In genomic region chr20:17936791-17937687, GRCh38 we compare ENCODE assay signal across 10 cellular contexts. TPM values are rescaled to one million over a fixed set of nuclear protein-coding genes. Genes with fewer than 3 reads are reported as not detected.
DNase-seq lines count a peak whose midpoint lies in the region; ATAC-seq and TF ChIP-seq lines count a peak whose summit lies in the region.
"Had no signal": no experiment of that assay in that cellular context is flagged by ENCODE, and none has a peak within 500 bp of the region (broad histone marks: within the 10 kb centered on the region; RNA-seq: fewer than 3 reads in every experiment).

No MANE protein-coding gene starts in this region.

- intact Hi-C loops in heart left ventricle (cut with DNase I): loop anchor here in 2 of 10 donors (5.0 kb wide), 2 partner anchors 95 to 255 kb away; partner anchors contain the start of gene RRBP1 (in 1 of the 2)
- intact Hi-C loops in ovary (cut with DNase I): loop anchor here in 1 of 4 donors (5.0 kb wide), 1 partner anchor 40 kb away; no protein-coding TSS in a partner anchor

- H3K4me1 Mint-ChIP-seq in WTC11: peaks cover 72% of the 10 kb centered on the region

- TF ChIP-seq POLR2A in heart left ventricle (IDR thresholded peaks at IDR 0.05): no peak
- TF ChIP-seq POLR2A in ovary (IDR thresholded peaks at IDR 0.05): no peak

- H2AFZ ChIP-seq in ACC112 (ENCODE audit: low read length, unreplicated experiment): no peak overlapping the region

- H3K27me3 Mint-ChIP-seq in WTC11 (ENCODE audit: low read depth): peaks cover 7% of the 10 kb centered on the region

- H3K27ac Mint-ChIP-seq in WTC11: peak overlapping the region; percentile 86

- TF ChIP-seq CTCF in WTC11 (IDR thresholded peaks at IDR 0.05) (no peak), heart left ventricle (IDR thresholded peaks at IDR 0.05) (no peak), ovary (IDR thresholded peaks at IDR 0.05) (no peak)

- H3K9me3 ChIP-seq in heart left ventricle (no peaks in the 10 kb centered on the region), ovary (no peaks in the 10 kb centered on the region)

- 35 to 53% (median 46%) methylated on average over 16 of the region's 16 CpGs for WGBS in heart left ventricle, 4 donors
- WGBS in ovary, 3 donors: 0 to 9% (median 4%) methylated on average over 16 of the region's 16 CpGs

- H3K36me3 Mint-ChIP-seq in WTC11: peaks cover 12% of the 10 kb centered on the region

- H3K4me3 ChIP-seq in ACC112 (ENCODE audit: low read depth, low read length) (peak overlapping the region; percentile 26; the same call in 1 of the 2 replicates), heart left ventricle (no peak overlapping the region), ovary (no peak overlapping the region)

- H3K36me3 ChIP-seq in ACC112 (ENCODE audit: insufficient read depth, low read length): no peaks in the 10 kb centered on the region
- peaks cover 0 to 19% (median 17%) of the 10 kb centered on the region in 9 donors for H3K36me3 ChIP-seq in heart left ventricle
- H3K36me3 ChIP-seq in ovary: no peaks in the 10 kb centered on the region

- H3K4me3 Mint-ChIP-seq in WTC11: no peak overlapping the region

- no peak overlapping the region for H3K27ac ChIP-seq in ACC112 (ENCODE audit: low read depth, low read length)
- peak overlapping the region in 11 of 12 donors; percentile 14 to 74 (median 38) for H3K27ac ChIP-seq in heart left ventricle
- peak overlapping the region; percentile 15 to 50 for H3K27ac ChIP-seq in ovary

- H3K27me3 ChIP-seq in ACC112 (ENCODE audit: insufficient read depth, low read length) (no peaks in the 10 kb centered on the region), heart left ventricle (no peaks in the 10 kb centered on the region), ovary (no peaks in the 10 kb centered on the region)

- POLR2A ChIA-PET in WTC11 (lab: Charles Lee): interaction anchor here (1.3 kb wide), 1 partner anchor 255 kb away, joined by 4 read pairs; the partner anchor contains the start of gene RRBP1

- ATAC-seq in WTC11 (0 out of 2 replicates have a peak, but pooled peaks have one; percentile 1), heart left ventricle (peak; percentile 52 to 72 (median 66)), HG02763 (IDR thresholded peaks at IDR 0.05; ENCODE audit: unreplicated experiment) (no peak), HG03175 (IDR thresholded peaks at IDR 0.05; ENCODE audit: unreplicated experiment) (no peak)

- no peak for TF ChIP-seq EP300 in ovary (IDR thresholded peaks at IDR 0.05)

- H3K9me3 Mint-ChIP-seq in WTC11: peaks cover 4% of the 10 kb centered on the region

- no peaks in the 10 kb centered on the region for H3K79me2 ChIP-seq in ACC112 (ENCODE audit: control insufficient read depth, insufficient read depth, low read length, unreplicated experiment)

- DNase-seq in WTC11 (ENCODE audit: low spot score): no peak
- DNase-seq in heart left ventricle: peak in 4 of 5 donors; percentile 60 to 81 (median 71)
- peak; percentile 63 to 73 (median 69) for DNase-seq in ovary
- no peak for DNase-seq in kidney tubule cell (ENCODE audit: low spot score)
- no peak for DNase-seq in NCI-H82 treated with DMSO at 0.1 percent for 48 hours (lab: John Stamatoyannopoulos, UW; ENCODE audit: unreplicated experiment)
- DNase-seq: cerebellar nuclear complex, NCI-H1436 treated with DMSO at 0.1 percent for 48 hours had no signal

- H3K4me1 ChIP-seq in ACC112 (ENCODE audit: control insufficient read depth, insufficient read depth, low read length, unreplicated experiment) (peaks cover 18% of the 10 kb centered on the region), heart left ventricle (peaks cover 0 to 59% (median 24%) of the 10 kb centered on the region in 12 donors), ovary (ENCODE audit: insufficient read depth) (peaks cover 20% of the 10 kb centered on the region)

- CTCF ChIA-PET in WTC11 (lab: Charles Lee): interaction anchor here (0.8 to 5.4 kb wide), 10 partner anchors 8 to 432 kb away, joined by 3 to 51 read pairs (median 5); partner anchors contain the start of gene RRBP1

TF ChIP-seq in WTC11, 78 proteins besides CTCF, POLR2A, EP300 and RAD21:
- TF ChIP-seq ZNF263 (CRISPR knock-in tag; IDR thresholded peaks at IDR 0.05; ENCODE audit: low read depth) (no peak), KAT7 (CRISPR knock-in tag; IDR thresholded peaks at IDR 0.05; ENCODE audit: borderline replicate concordance) (no peak), FOXK1 (CRISPR knock-in tag; IDR thresholded peaks at IDR 0.05) (no peak), GABPB1 (CRISPR knock-in tag; IDR thresholded peaks at IDR 0.05) (no peak), TEAD4 (CRISPR knock-in tag; IDR thresholded peaks at IDR 0.05) (no peak), E2F5 (CRISPR knock-in tag; IDR thresholded peaks at IDR 0.05) (no peak), OVOL2 (CRISPR knock-in tag; IDR thresholded peaks at IDR 0.05; ENCODE audit: borderline replicate concordance) (no peak), CREM (CRISPR knock-in tag; IDR thresholded peaks at IDR 0.05) (no peak), ETV6 (CRISPR knock-in tag; IDR thresholded peaks at IDR 0.05) (no peak), CBFB (CRISPR knock-in tag; IDR thresholded peaks at IDR 0.05; ENCODE audit: low read depth) (no peak), ZNF121 (CRISPR knock-in tag; IDR thresholded peaks at IDR 0.05) (no peak), NR2C2 (CRISPR knock-in tag; IDR thresholded peaks at IDR 0.05) (no peak)
- TF ChIP-seq, protein P1, sequence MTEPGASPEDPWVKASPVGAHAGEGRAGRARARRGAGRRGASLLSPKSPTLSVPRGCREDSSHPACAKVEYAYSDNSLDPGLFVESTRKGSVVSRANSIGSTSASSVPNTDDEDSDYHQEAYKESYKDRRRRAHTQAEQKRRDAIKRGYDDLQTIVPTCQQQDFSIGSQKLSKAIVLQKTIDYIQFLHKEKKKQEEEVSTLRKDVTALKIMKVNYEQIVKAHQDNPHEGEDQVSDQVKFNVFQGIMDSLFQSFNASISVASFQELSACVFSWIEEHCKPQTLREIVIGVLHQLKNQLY (CRISPR knock-in tag; IDR thresholded peaks at IDR 0.05): no peak
- TF ChIP-seq, protein P2, sequence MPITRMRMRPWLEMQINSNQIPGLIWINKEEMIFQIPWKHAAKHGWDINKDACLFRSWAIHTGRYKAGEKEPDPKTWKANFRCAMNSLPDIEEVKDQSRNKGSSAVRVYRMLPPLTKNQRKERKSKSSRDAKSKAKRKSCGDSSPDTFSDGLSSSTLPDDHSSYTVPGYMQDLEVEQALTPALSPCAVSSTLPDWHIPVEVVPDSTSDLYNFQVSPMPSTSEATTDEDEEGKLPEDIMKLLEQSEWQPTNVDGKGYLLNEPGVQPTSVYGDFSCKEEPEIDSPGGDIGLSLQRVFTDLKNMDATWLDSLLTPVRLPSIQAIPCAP (CRISPR knock-in tag; IDR thresholded peaks at IDR 0.05): no peak
- TF ChIP-seq, protein P3, sequence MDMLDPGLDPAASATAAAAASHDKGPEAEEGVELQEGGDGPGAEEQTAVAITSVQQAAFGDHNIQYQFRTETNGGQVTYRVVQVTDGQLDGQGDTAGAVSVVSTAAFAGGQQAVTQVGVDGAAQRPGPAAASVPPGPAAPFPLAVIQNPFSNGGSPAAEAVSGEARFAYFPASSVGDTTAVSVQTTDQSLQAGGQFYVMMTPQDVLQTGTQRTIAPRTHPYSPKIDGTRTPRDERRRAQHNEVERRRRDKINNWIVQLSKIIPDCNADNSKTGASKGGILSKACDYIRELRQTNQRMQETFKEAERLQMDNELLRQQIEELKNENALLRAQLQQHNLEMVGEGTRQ (CRISPR knock-in tag; IDR thresholded peaks at IDR 0.05): no peak
TF ChIP-seq in WTC11: peak in this region for 0.

RNA-seq across cellular contexts. Expression of gene SNX5, which starts 31.6 kb away (rescaled TPM):
- total RNA-seq in WTC11 (2021): 172 to 192 TPM (median 173 TPM) in 3 replicates
- total RNA-seq in heart left ventricle: 10 to 100 TPM; 36.6 to 75.0 (median 45.9) TPM
- 10 to 100 TPM; 32.8 to 43.4 TPM for polyA plus RNA-seq in heart left ventricle
- 100 to 1,000 TPM in 4 of 7 donors, 10 to 100 TPM in 3; 74.2 to 138 (median 101) TPM for total RNA-seq in ovary
- 100 to 1,000 TPM in 1 of 2 donors, 10 to 100 TPM in 1; 74.0 to 143 TPM for polyA plus RNA-seq in ovary

RNA-seq across cellular contexts. Expression of gene MGME1, which starts 31.8 kb away (rescaled TPM):
- total RNA-seq in WTC11 (2021): 55.0 to 59.2 TPM (median 56.0 TPM) in 3 replicates
- 10 to 100 TPM in 6 of 9 donors, 1 to 10 TPM in 3; 8.6 to 22.0 (median 11.8) TPM for total RNA-seq in heart left ventricle
- 1 to 10 TPM; 7.7 to 8.9 TPM for polyA plus RNA-seq in heart left ventricle
- 10 to 100 TPM in 1 of 7 donors, 1 to 10 TPM in 6; 5.1 to 11.9 (median 8.3) TPM for total RNA-seq in ovary
- polyA plus RNA-seq in ovary: 10 to 100 TPM in 1 of 2 donors, 1 to 10 TPM in 1; 7.8 to 11.5 TPM

Comparison
In these comparisons a context has a peak if more than half of its experiments do, and no peak if none do; other contexts are left out.
1. ATAC-seq: peak in WTC11 (single experiment) and heart left ventricle (4 of 4); none in HG02763 (single experiment) and HG03175 (single experiment).
2. DNase-seq: peak in heart left ventricle (4 of 5) and ovary (5 of 5); none in WTC11 (single experiment), kidney tubule cell (single experiment) and NCI-H82 treated with DMSO at 0.1 percent for 48 hours (single experiment).